In genomic region chr4:109989044-109989443, GRCh38 we compare ENCODE assay signal across 21 cellular contexts.
DNase-seq lines count a peak whose midpoint lies in the region; ATAC-seq and TF ChIP-seq lines count a peak whose summit lies in the region.
"Had no signal": no experiment of that assay in that cellular context is flagged by ENCODE, and none has a peak within 500 bp of the region (broad histone marks: within the 10 kb centered on the region; RNA-seq: fewer than 3 reads in every experiment).

No MANE protein-coding gene starts in this region.

- intact Hi-C loops in left cardiac atrium (cut with DNase I) (no loop called here), Right ventricle myocardium superior (cut with DNase I) (no loop called here), head of caudate nucleus (cut with DNase I) (no loop called here)
- intact Hi-C loops in activated CD4-positive, alpha-beta T cell treated with anti-CD3 and anti-CD28 coated beads, Interleukin-2, amount 10 ng/mL, durations not matched to agents 24 days and 14 days (cut with micrococcal nuclease), result no loop called here

- peaks cover 13% of the 10 kb centered on the region for H3K4me1 Mint-ChIP-seq in type B pancreatic cell (ENCODE audit: unreplicated experiment)
- H3K4me1 Mint-ChIP-seq in activated CD4-positive, alpha-beta T cell treated with anti-CD3 and anti-CD28 coated beads, Interleukin-2, amount 10 ng/mL, durations not matched to agents 24 days and 14 days, result peaks cover 9% of the 10 kb centered on the region

- POLR2A ChIA-PET in RWPE1 (lab: Yijun Ruan, JAX; ENCODE audit: low non-redundant PET), result no interaction called here

- H3K4me3 Mint-ChIP-seq in type B pancreatic cell, result peak overlapping the region; percentile 72
- H3K4me3 Mint-ChIP-seq in activated CD4-positive, alpha-beta T cell treated with anti-CD3 and anti-CD28 coated beads, Interleukin-2, amount 10 ng/mL, durations not matched to agents 24 days and 14 days, result no peak overlapping the region
- H3K4me3 Mint-ChIP-seq: activated naive CD8-positive, alpha-beta T cell treated with anti-CD3 and anti-CD28 coated beads for 36 hours; activated T-cell treated with anti-CD3 and anti-CD28 coated beads, Interleukin-2, amount 50 U/mL, for 4 hours; CD4-positive, CD25-positive, alpha-beta regulatory T cell; naive thymus-derived CD8-positive, alpha-beta T cell; stimulated activated naive CD8-positive, alpha-beta T cell treated with anti-CD3 and anti-CD28 coated beads, Interleukin-15, amount 100 ng/mL, for 72 hours had no signal

- H3K9me3 Mint-ChIP-seq in type B pancreatic cell, result no peaks in the 10 kb centered on the region
- H3K9me3 Mint-ChIP-seq in activated CD4-positive, alpha-beta T cell treated with anti-CD3 and anti-CD28 coated beads, Interleukin-2, amount 10 ng/mL, durations not matched to agents 24 days and 14 days, result peaks cover 5% of the 10 kb centered on the region
- H3K9me3 Mint-ChIP-seq: activated naive CD8-positive, alpha-beta T cell treated with anti-CD3 and anti-CD28 coated beads for 36 hours; activated T-cell treated with anti-CD3 and anti-CD28 coated beads, Interleukin-2, amount 50 U/mL, for 4 hours; naive thymus-derived CD8-positive, alpha-beta T cell; stimulated activated naive CD8-positive, alpha-beta T cell treated with anti-CD3 and anti-CD28 coated beads, Interleukin-15, amount 100 ng/mL, for 72 hours had no signal

- peak overlapping the region; percentile 95 for H3K27ac Mint-ChIP-seq in type B pancreatic cell
- no peak overlapping the region for H3K27ac Mint-ChIP-seq in activated CD4-positive, alpha-beta T cell treated with anti-CD3 and anti-CD28 coated beads, Interleukin-2, amount 10 ng/mL, durations not matched to agents 24 days and 14 days
- H3K27ac Mint-ChIP-seq: activated naive CD8-positive, alpha-beta T cell treated with anti-CD3 and anti-CD28 coated beads for 36 hours; CD4-positive, CD25-positive, alpha-beta regulatory T cell; naive thymus-derived CD8-positive, alpha-beta T cell; stimulated activated naive CD8-positive, alpha-beta T cell treated with anti-CD3 and anti-CD28 coated beads, Interleukin-15, amount 100 ng/mL, for 72 hours had no signal

- DNase-seq in left cardiac atrium, result no peak
- DNase-seq in Right ventricle myocardium superior, result no peak
- DNase-seq in RWPE1 (ENCODE audit: low spot score), result peak; percentile 96
- DNase-seq in head of caudate nucleus, result peak in 29 of 42 donors; percentile 10 to 71 (median 36)
- no peak for DNase-seq in type B pancreatic cell (ENCODE audit: extremely low spot score, unreplicated experiment)
- DNase-seq in activated CD4-positive, alpha-beta T cell treated with anti-CD3 and anti-CD28 coated beads, Interleukin-2, amount 10 ng/mL, durations not matched to agents 24 days and 14 days, result no peak
- DNase-seq in epidermal melanocyte (ENCODE audit: insufficient read length, low spot score), result no peak
- DNase-seq: activated CD4-positive, alpha-beta T cell treated with anti-CD3 and anti-CD28 coated beads, Interleukin-2, amount 50 U/mL, for 48 hours; activated naive CD8-positive, alpha-beta T cell treated with anti-CD3 and anti-CD28 coated beads for 36 hours; activated T-cell treated with anti-CD3 and anti-CD28 coated beads, Interleukin-2, amount 50 U/mL, for 4 hours; CD4-positive, CD25-positive, alpha-beta regulatory T cell; DMS79; lower lobe of right lung; naive thymus-derived CD8-positive, alpha-beta T cell; NCI-H1417 treated with DMSO at 0.1 percent for 48 hours; NCI-H446; stimulated activated CD4-positive, alpha-beta T cell treated with anti-CD3 and anti-CD28 coated beads, Interleukin-15, amount 100 ng/mL, for 24 hours; stimulated activated naive CD8-positive, alpha-beta T cell treated with anti-CD3 and anti-CD28 coated beads, Interleukin-15, amount 100 ng/mL, for 72 hours; uterus had no signal

- peak overlapping the region; percentile 79 for H3K27ac ChIP-seq in RWPE1
- H3K27ac ChIP-seq: cardiac muscle cell, lower lobe of right lung, uterus had no signal

- TF ChIP-seq CTCF in RWPE1 (conservative IDR thresholded peaks at IDR 0.05; ENCODE audit: low read depth) (no peak), type B pancreatic cell (conservative IDR thresholded peaks at IDR 0.05) (no peak)

- H3K27me3 Mint-ChIP-seq in type B pancreatic cell, result peaks cover 3% of the 10 kb centered on the region
- peaks cover 9% of the 10 kb centered on the region for H3K27me3 Mint-ChIP-seq in activated CD4-positive, alpha-beta T cell treated with anti-CD3 and anti-CD28 coated beads, Interleukin-2, amount 10 ng/mL, durations not matched to agents 24 days and 14 days
- H3K27me3 Mint-ChIP-seq: stimulated activated naive CD8-positive, alpha-beta T cell treated with anti-CD3 and anti-CD28 coated beads, Interleukin-15, amount 100 ng/mL, for 72 hours had no signal

- ATAC-seq in left cardiac atrium (peak; percentile 57 to 90), Right ventricle myocardium superior (ENCODE audit: poor library complexity) (no peak), HG03442 (IDR thresholded peaks at IDR 0.05; ENCODE audit: unreplicated experiment) (no peak)
- ATAC-seq: activated T-cell treated with anti-CD3 and anti-CD28 coated beads, Interleukin-2, amount 50 U/mL, for 4 hours; naive thymus-derived CD8-positive, alpha-beta T cell; stimulated activated naive CD8-positive, alpha-beta T cell treated with anti-CD3 and anti-CD28 coated beads, Interleukin-15, amount 100 ng/mL, for 72 hours had no signal

- CTCF ChIA-PET in RWPE1 (lab: Yijun Ruan, JAX), result no interaction called here

- peaks cover 3% of the 10 kb centered on the region for H3K36me3 Mint-ChIP-seq in type B pancreatic cell
- no peaks in the 10 kb centered on the region for H3K36me3 Mint-ChIP-seq in activated CD4-positive, alpha-beta T cell treated with anti-CD3 and anti-CD28 coated beads, Interleukin-2, amount 10 ng/mL, durations not matched to agents 24 days and 14 days (ENCODE audit: low read depth)
- H3K36me3 Mint-ChIP-seq: activated naive CD8-positive, alpha-beta T cell treated with anti-CD3 and anti-CD28 coated beads for 36 hours; CD4-positive, CD25-positive, alpha-beta regulatory T cell; naive thymus-derived CD8-positive, alpha-beta T cell had no signal

Comparison
In these comparisons a context has a peak if more than half of its experiments do, and no peak if none do; other contexts are left out.
1. ATAC-seq: peak in left cardiac atrium (2 of 2); none in Right ventricle myocardium superior (single experiment) and HG03442 (single experiment).
2. DNase-seq: peak in RWPE1 (single experiment) and head of caudate nucleus (29 of 42); none in left cardiac atrium (single experiment), Right ventricle myocardium superior (single experiment), type B pancreatic cell (single experiment), activated CD4-positive, alpha-beta T cell treated with anti-CD3 and anti-CD28 coated beads, Interleukin-2, amount 10 ng/mL, durations not matched to agents 24 days and 14 days (single experiment) and epidermal melanocyte (single experiment).